In the genomic region with DNA sequence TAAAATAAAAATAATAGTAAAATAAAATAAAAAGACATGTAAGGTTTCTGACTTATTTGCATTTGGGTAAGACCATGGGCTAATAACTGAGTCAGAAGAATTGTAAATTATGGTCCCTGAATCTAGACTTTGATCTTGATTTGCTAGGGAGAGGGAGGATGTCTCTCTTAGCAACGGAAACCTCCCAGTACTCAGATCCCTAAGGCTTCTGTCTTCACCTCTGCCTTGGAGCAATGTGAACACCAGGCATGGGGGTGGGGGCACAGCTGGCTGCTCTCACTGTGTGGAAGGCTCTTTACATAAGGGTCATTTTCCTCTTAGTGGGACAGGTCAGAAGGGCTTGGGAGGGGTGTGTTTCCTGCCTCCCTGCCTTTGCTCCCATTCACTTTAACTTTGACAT, we compare ENCODE assay signal across 18 cellular contexts.
"Had no signal": no experiment of that assay in that cellular context is flagged by ENCODE, and none has a peak within 500 bp of the region (broad histone marks: within the 10 kb centered on the region; RNA-seq: fewer than 3 reads in every experiment).

No MANE protein-coding gene starts in this region.

- H3K9me3 Mint-ChIP-seq: naive thymus-derived CD8-positive, alpha-beta T cell; neural progenitor cell; type B pancreatic cell had no signal

- H3K27me3 Mint-ChIP-seq: type B pancreatic cell had no signal

- H3K27ac Mint-ChIP-seq: naive thymus-derived CD8-positive, alpha-beta T cell; neural progenitor cell; type B pancreatic cell had no signal

- DNase-seq: cortex of kidney; dorsolateral prefrontal cortex; effector CD8-positive, alpha-beta T cell; foreskin melanocyte; heart left ventricle; hypothalamus; islet precursor cell; left ventricle myocardium superior; mesendoderm; naive thymus-derived CD8-positive, alpha-beta T cell; nucleus accumbens; ovary; right cardiac atrium; stimulated activated CD4-positive, alpha-beta T cell treated with anti-CD3 and anti-CD28 coated beads, Interleukin-2, amount 100 ng/mL, for 48 hours; stimulated activated naive CD8-positive, alpha-beta T cell treated with anti-CD3 and anti-CD28 coated beads, Interleukin-15, Interleukin-2, amounts not matched to agents 100 U/mL and 50 U/mL, for 24 hours; thyroid gland had no signal

- H3K36me3 Mint-ChIP-seq: naive thymus-derived CD8-positive, alpha-beta T cell; neural progenitor cell; type B pancreatic cell had no signal

- H3K4me3 Mint-ChIP-seq: neural progenitor cell, type B pancreatic cell had no signal

- ATAC-seq: heart left ventricle, left ventricle myocardium superior, right cardiac atrium had no signal
